8 cellular contexts compared by ENCODE assay signal in the genomic region with DNA sequence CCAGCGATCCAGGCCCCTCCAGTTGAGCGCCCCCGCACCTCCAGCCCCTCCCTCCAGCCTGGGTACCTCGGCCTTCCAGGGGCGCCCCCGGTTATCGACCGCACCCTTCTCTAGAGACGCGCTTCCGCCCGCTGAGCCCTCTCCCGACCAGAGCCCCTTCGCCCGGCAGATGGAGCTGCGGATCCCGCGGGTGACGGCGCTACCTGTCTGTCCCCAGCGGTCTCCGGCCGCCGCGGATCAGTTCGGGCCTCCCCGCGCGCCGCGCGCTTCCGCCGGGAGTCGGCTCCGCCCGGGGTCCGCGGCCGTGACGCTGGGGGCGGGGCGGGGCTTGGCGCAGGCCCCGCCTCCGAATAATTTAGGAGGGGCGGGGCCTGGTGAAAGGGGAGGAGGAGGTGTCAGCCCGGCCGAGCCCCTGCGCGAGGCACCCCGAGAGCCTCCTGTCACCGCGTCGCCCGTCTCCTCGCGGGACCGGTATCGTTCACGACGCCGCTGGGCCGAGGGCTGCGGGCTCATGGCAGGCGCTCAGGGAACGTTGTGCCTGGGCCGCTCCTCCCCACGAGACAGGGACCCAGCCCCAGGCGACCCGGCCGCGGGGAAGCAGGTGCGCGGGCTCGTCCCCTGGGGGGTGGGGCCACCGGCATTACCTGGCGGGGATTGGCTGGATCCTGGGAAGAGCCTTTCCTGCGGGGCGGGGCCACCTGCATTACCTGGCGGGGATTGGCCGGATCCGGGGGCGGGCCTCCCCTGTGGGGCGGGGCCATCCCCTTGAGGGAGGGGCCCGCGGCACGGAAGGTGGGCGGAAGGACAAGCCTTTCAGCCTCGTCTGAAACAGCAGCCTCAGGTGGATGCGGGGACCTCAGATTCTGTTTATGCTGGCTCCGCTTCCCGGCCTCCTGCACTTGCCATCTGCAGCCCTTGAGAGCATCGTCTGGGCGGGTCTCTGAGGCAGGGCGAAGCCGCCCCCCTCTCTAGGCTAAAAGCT. TPM values are rescaled to one million over a fixed set of nuclear protein-coding genes. Genes with fewer than 3 reads are reported as not detected.
DNase-seq lines count a peak whose midpoint lies in the region; TF ChIP-seq lines count a peak whose summit lies in the region.

A gene with protein sequence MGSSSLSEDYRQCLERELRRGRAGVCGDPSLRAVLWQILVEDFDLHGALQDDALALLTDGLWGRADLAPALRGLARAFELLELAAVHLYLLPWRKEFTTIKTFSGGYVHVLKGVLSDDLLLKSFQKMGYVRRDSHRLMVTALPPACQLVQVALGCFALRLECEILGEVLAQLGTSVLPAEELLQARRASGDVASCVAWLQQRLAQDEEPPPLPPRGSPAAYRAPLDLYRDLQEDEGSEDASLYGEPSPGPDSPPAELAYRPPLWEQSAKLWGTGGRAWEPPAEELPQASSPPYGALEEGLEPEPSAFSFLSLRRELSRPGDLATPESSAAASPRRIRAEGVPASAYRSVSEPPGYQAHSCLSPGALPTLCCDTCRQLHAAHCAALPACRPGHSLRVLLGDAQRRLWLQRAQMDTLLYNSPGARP (minus strand): TSS at position 281 of the 982 bp plus-strand sequence. CDS start 473 bp downstream, outside the sequence.

- POLR2A ChIA-PET in GM10248 (lab: Yijun Ruan, JAX) = interaction anchor here (0.5 to 1.5 kb wide), 2 partner anchors 15 to 60 kb away, joined by 3 to 4 read pairs; partner anchors contain the start of gene CDK10
- POLR2A ChIA-PET in HEK293 (lab: Yijun Ruan, JAX) = interaction anchor here (0.7 to 2.5 kb wide), 5 partner anchors 15 to 220 kb away, joined by 3 to 17 read pairs (median 7); partner anchors contain the start of gene CDK10

- H4K20me1 ChIP-seq in osteoblast (ENCODE audit: insufficient read depth, low read length) = peaks cover 18% of the 10 kb centered on the region

- H3K9me3 ChIP-seq in HEK293 (ENCODE audit: control insufficient read depth, insufficient read depth, low read depth, low read length) = no peaks in the 10 kb centered on the region
- H3K9me3 ChIP-seq in SK-N-MC (ENCODE audit: low read depth, low read length) = no peaks in the 10 kb centered on the region
- H3K9me3 ChIP-seq in osteoblast (ENCODE audit: low read depth, low read length) = no peaks in the 10 kb centered on the region
- no peaks in the 10 kb centered on the region for H3K9me3 ChIP-seq in thymus (ENCODE audit: control insufficient read depth)

- whole genome bisulfite sequencing in thymus = under 1% methylated on average over 97 of the region's 97 CpGs

- peak; percentile 45 for TF ChIP-seq CTCF in GM10248 (IDR thresholded peaks at IDR 0.05; ENCODE audit: control extremely low read depth, extremely low read depth, low read depth, missing control alignments)
- TF ChIP-seq CTCF in HEK293 (tag by site-specific recombination; IDR thresholded peaks at IDR 0.05) = peak; percentile 77; the same call in 1 of the 2 replicates
- no peak for TF ChIP-seq CTCF in osteoblast (IDR thresholded peaks at IDR 0.05; ENCODE audit: extremely low read depth, low read depth, low read length)

- DNase-seq in GM10248 (ENCODE audit: extremely low spot score) (peak; percentile 99), MV-4-11 (lab: John Stamatoyannopoulos, UW) (peak; percentile 88), SK-N-MC (ENCODE audit: low read depth, low spot score) (no peak), glomerular endothelial cell (ENCODE audit: extremely low read depth, low read depth, low spot score) (no peak), osteoblast (ENCODE audit: insufficient read length, low spot score, missing footprints) (peak; percentile 99)
- peak; percentile 98 for DNase-seq in activated naive CD4-positive, alpha-beta T cell treated with anti-CD3 and anti-CD28 coated beads, Interleukin-2, amount 50 U/mL, for 16 hours

- H3K36me3 ChIP-seq in HEK293 (ENCODE audit: control insufficient read depth in 2 of 2, insufficient read depth in 1 of 2, low read length in 2 of 2) (peaks cover 0 to 21% of the 10 kb centered on the region in 2 experiments; a peak in 2 of 3 replicates), SK-N-MC (ENCODE audit: insufficient read depth, low read length) (no peaks in the 10 kb centered on the region), osteoblast (ENCODE audit: insufficient read depth, low read length) (no peaks in the 10 kb centered on the region), thymus (ENCODE audit: control insufficient read depth, insufficient read depth) (peaks cover 12% of the 10 kb centered on the region)

- H2AFZ ChIP-seq in osteoblast (ENCODE audit: low read length) = peak within 1 kb of the TSS; percentile 62

- H3K27me3 ChIP-seq in osteoblast (ENCODE audit: insufficient read depth, low read length) (peaks cover 4% of the 10 kb centered on the region), thymus (ENCODE audit: control insufficient read depth, insufficient read depth) (no peaks in the 10 kb centered on the region)

- peak within 1 kb of the TSS; percentile 68 for H3K4me3 ChIP-seq in HEK293 (ENCODE audit: low read depth, low read length)
- H3K4me3 ChIP-seq in SK-N-MC = peak within 1 kb of the TSS; percentile 79
- peak within 1 kb of the TSS; percentile 80 for H3K4me3 ChIP-seq in osteoblast (ENCODE audit: insufficient read depth, low read length)
- peak within 1 kb of the TSS; percentile 83 for H3K4me3 ChIP-seq in thymus (ENCODE audit: low read length)

- peak within 1 kb of the TSS; percentile 20 for H3K9ac ChIP-seq in SK-N-MC (ENCODE audit: insufficient read length)

- H3K27ac ChIP-seq in HEK293 (ENCODE audit: extremely low read depth, low read depth, low read length) = peak within 1 kb of the TSS; percentile 65
- no peak within 1 kb of the TSS for H3K27ac ChIP-seq in SK-N-MC
- H3K27ac ChIP-seq in osteoblast (ENCODE audit: low read depth, low read length) = peak within 1 kb of the TSS; percentile 82
- peak within 1 kb of the TSS; percentile 93 for H3K27ac ChIP-seq in thymus (ENCODE audit: low read depth)

- H3K4me1 ChIP-seq in HEK293 (ENCODE audit: control insufficient read depth, insufficient read depth, low read length) (peaks cover 8% of the 10 kb centered on the region), osteoblast (ENCODE audit: insufficient read depth, low read length) (peaks cover 15% of the 10 kb centered on the region), thymus (ENCODE audit: control insufficient read depth, insufficient read depth, low read length) (peaks cover 20% of the 10 kb centered on the region)

- peak within 1 kb of the TSS; percentile 93 for H3K4me2 ChIP-seq in osteoblast (ENCODE audit: insufficient read depth, low read length)

- CTCF ChIA-PET in GM10248 (lab: Yijun Ruan, JAX) (interaction anchor here (0.9 to 6.2 kb wide), 16 partner anchors 8 to 209 kb away, joined by 3 to 80 read pairs (median 8); partner anchors contain the start of genes CHMP1A, SPATA33 and VPS9D1), HEK293 (lab: Yijun Ruan, JAX) (interaction anchor here (0.6 to 1.1 kb wide), 4 partner anchors 9 to 393 kb away, joined by 3 to 4 read pairs (median 3); no protein-coding TSS in a partner anchor)

- H3K79me2 ChIP-seq in osteoblast (ENCODE audit: insufficient read depth, low read length) = peaks cover 3% of the 10 kb centered on the region

TF ChIP-seq in HEK293, 187 proteins besides CTCF, POLR2A, EP300 and RAD21 (continues in another document):
- TF ChIP-seq SCRT2 (tag by site-specific recombination; IDR thresholded peaks at IDR 0.05) = peak; percentile 70; the same call in 1 of the 2 replicates
- TF ChIP-seq KLF10 (tag by site-specific recombination; IDR thresholded peaks at IDR 0.05) = peak; percentile 96
- TF ChIP-seq GLIS2 (tag by site-specific recombination; IDR thresholded peaks at IDR 0.05) = peak; percentile 65
- TF ChIP-seq ZXDB (tag by site-specific recombination; IDR thresholded peaks at IDR 0.05) = peak; percentile 96
- TF ChIP-seq ZNF335 (tag by site-specific recombination; conservative IDR thresholded peaks at IDR 0.05) = peak; percentile 71
- peak; percentile 72; the same call in 1 of the 2 replicates for TF ChIP-seq ZEB2 (tag by site-specific recombination; IDR thresholded peaks at IDR 0.05)
- TF ChIP-seq ZNF600 (tag by site-specific recombination; IDR thresholded peaks at IDR 0.05) = no peak
- TF ChIP-seq, protein P1, sequence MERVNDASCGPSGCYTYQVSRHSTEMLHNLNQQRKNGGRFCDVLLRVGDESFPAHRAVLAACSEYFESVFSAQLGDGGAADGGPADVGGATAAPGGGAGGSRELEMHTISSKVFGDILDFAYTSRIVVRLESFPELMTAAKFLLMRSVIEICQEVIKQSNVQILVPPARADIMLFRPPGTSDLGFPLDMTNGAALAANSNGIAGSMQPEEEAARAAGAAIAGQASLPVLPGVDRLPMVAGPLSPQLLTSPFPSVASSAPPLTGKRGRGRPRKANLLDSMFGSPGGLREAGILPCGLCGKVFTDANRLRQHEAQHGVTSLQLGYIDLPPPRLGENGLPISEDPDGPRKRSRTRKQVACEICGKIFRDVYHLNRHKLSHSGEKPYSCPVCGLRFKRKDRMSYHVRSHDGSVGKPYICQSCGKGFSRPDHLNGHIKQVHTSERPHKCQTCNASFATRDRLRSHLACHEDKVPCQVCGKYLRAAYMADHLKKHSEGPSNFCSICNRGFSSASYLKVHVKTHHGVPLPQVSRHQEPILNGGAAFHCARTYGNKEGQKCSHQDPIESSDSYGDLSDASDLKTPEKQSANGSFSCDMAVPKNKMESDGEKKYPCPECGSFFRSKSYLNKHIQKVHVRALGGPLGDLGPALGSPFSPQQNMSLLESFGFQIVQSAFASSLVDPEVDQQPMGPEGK (tag by site-specific recombination; IDR thresholded peaks at IDR 0.05) = peak; percentile 73
- peak; percentile 63; the same call in 1 of the 2 replicates for TF ChIP-seq KLF9 (tag by site-specific recombination; IDR thresholded peaks at IDR 0.05; ENCODE audit: low read depth)
- peak; percentile 73 for TF ChIP-seq ZFHX2 (tag by site-specific recombination; conservative IDR thresholded peaks at IDR 0.05)
- 0 out of 2 replicates have a peak, but pooled peaks have one; percentile 59 for TF ChIP-seq PBX3 (CRISPR knock-in tag; IDR thresholded peaks at IDR 0.05)
- no peak for TF ChIP-seq ZNF2 (tag by site-specific recombination; IDR thresholded peaks at IDR 0.05)
- TF ChIP-seq EGR2 (tag by site-specific recombination; IDR thresholded peaks at IDR 0.05; ENCODE audit: low read depth) = peak; percentile 46; the same call in 1 of the 2 replicates
- no peak for TF ChIP-seq ZFP41 (tag by site-specific recombination; IDR thresholded peaks at IDR 0.05; ENCODE audit: borderline replicate concordance)

RNA-seq across cellular contexts. Expression of the gene that starts here (rescaled TPM):
- 22.1 and 32.7 TPM in 2 replicates for total RNA-seq in glomerular endothelial cell
- total RNA-seq in osteoblast = 12.1 and 14.8 TPM in 2 replicates
- 9.1 TPM for polyA plus RNA-seq in thymus

Comparison
In these comparisons a context has a peak if more than half of its experiments do, and no peak if none do; other contexts are left out.
1. DNase-seq: peak in GM10248 (single experiment), MV-4-11 (single experiment), activated naive CD4-positive, alpha-beta T cell treated with anti-CD3 and anti-CD28 coated beads, Interleukin-2, amount 50 U/mL, for 16 hours (single experiment) and osteoblast (single experiment); none in SK-N-MC (single experiment) and glomerular endothelial cell (single experiment).
2. Peak in every context shown above with its lines, with median percentiles within 50 percentile points of each other: H3K4me3 ChIP-seq.